18 cellular contexts compared by ENCODE assay signal in genomic region chr11:69905202-69905535, GRCh38.
"Had no signal": no experiment of that assay in that cellular context is flagged by ENCODE, and none has a peak within 500 bp of the region (broad histone marks: within the 10 kb centered on the region; RNA-seq: fewer than 3 reads in every experiment).

No MANE protein-coding gene starts in this region.

- H3K27me3 ChIP-seq: pancreas, right lobe of liver, uterus had no signal

- DNase-seq: effector memory CD8-positive, alpha-beta T cell; gastrocnemius medialis; glutamatergic neuron; natural killer cell; nucleus accumbens; retina; stimulated activated CD4-positive, alpha-beta T cell treated with anti-CD3 and anti-CD28 coated beads, Interleukin-15, amount 100 ng/mL, for 24 hours; stimulated activated CD4-positive, alpha-beta T cell treated with anti-CD3 and anti-CD28 coated beads, Interleukin-1b, Interleukin-23, amount 100 ng/mL, for 48 hours; stimulated activated CD4-positive, alpha-beta T cell treated with anti-CD3 and anti-CD28 coated beads, Interleukin-4, amount 100 ng/mL, for 24 hours; tibial artery; upper lobe of left lung; uterus had no signal

- FAIRE-seq: pancreas had no signal

- ATAC-seq: effector memory CD8-positive, alpha-beta T cell; gastrocnemius medialis; natural killer cell; pancreas; psoas muscle; right lobe of liver; stimulated activated memory B cell treated with anti-CD40 and anti-IgM and Interleukin-4, amounts not matched to agents 10 μg/mL and 1 μg/mL and 100 μg/mL, for 72 hours had no signal

- H3K4me1 ChIP-seq: pancreas, uterus had no signal

- H3K36me3 ChIP-seq: esophagus muscularis mucosa, gastrocnemius medialis, pancreas, right lobe of liver, tibial artery, upper lobe of left lung, uterus had no signal

- H3K4me3 ChIP-seq: esophagus muscularis mucosa, gastrocnemius medialis, pancreas, psoas muscle, right lobe of liver, tibial artery, upper lobe of left lung, uterus had no signal

- H3K27ac ChIP-seq: epithelial cell of prostate, esophagus muscularis mucosa, gastrocnemius medialis, pancreas, psoas muscle, right lobe of liver, tibial artery, upper lobe of left lung, uterus had no signal

- H3K9me3 ChIP-seq: esophagus muscularis mucosa, gastrocnemius medialis, pancreas, psoas muscle, right lobe of liver, tibial artery, upper lobe of left lung, uterus had no signal
